ENCODE assay signal across 27 cellular contexts in genomic region chr11:134158023-134158422, GRCh38.
"Had no signal": no experiment of that assay in that cellular context is flagged by ENCODE, and none has a peak within 500 bp of the region (broad histone marks: within the 10 kb centered on the region; RNA-seq: fewer than 3 reads in every experiment).

No MANE protein-coding gene starts in this region.

- H3K9me3 ChIP-seq: gastrocnemius medialis, heart left ventricle had no signal

- ATAC-seq: activated naive CD4-positive, alpha-beta T cell treated with anti-CD3 and anti-CD28 coated beads, Interleukin-2, amount 50 U/mL, for 72 hours; activated T-cell treated with anti-CD3 and anti-CD28 coated beads, Interleukin-2, amount 50 U/mL, for 72 hours; esophagus mucosa; foreskin keratinocyte; gastrocnemius medialis; heart left ventricle; T-cell; WTC11 had no signal

- H3K27ac Mint-ChIP-seq: activated CD4-positive, alpha-beta memory T cell treated with anti-CD3 and anti-CD28 coated beads, Interleukin-2, amount 10 ng/mL, durations not matched to agents 7 days and 5 days; activated CD4-positive, alpha-beta T cell treated with anti-CD3 and anti-CD28 coated beads, Interleukin-2, amount 10 ng/mL, durations not matched to agents 7 days and 5 days; activated naive CD4-positive, alpha-beta T cell treated with anti-CD3 and anti-CD28 coated beads, Interleukin-2, amount 10 ng/mL, durations not matched to agents 7 days and 5 days; activated naive CD8-positive, alpha-beta T cell treated with anti-CD3 and anti-CD28 coated beads, Interleukin-2, amount 10 ng/mL, durations not matched to agents 7 days and 5 days; activated T-cell treated with anti-CD3 and anti-CD28 coated beads, Interleukin-2, amount 50 U/mL, for 24 hours; activated T-cell treated with anti-CD3 and anti-CD28 coated beads, Interleukin-2, amount 50 U/mL, for 72 hours; T-cell; T-helper 1 cell treated with Interleukin-12 subunit alpha and Interleukin-12 subunit beta and Interleukin-4 antibody, amounts not matched to agents 30 μg/mL and 1 μg/mL, for 36 hours; WTC11 had no signal

- H3K27me3 ChIP-seq: brain microvascular endothelial cell, foreskin keratinocyte, gastrocnemius medialis, heart left ventricle had no signal

- DNase-seq: activated CD4-positive, alpha-beta memory T cell treated with anti-CD3 and anti-CD28 coated beads, Interleukin-2, amount 10 ng/mL, durations not matched to agents 7 days and 5 days; activated CD4-positive, alpha-beta T cell treated with anti-CD3 and anti-CD28 coated beads for 1 hour; activated CD4-positive, alpha-beta T cell treated with anti-CD3 and anti-CD28 coated beads for 4 hours; activated CD4-positive, alpha-beta T cell treated with anti-CD3 and anti-CD28 coated beads, Interleukin-2, amount 10 ng/mL, durations not matched to agents 7 days and 5 days; activated CD4-positive, alpha-beta T cell treated with anti-CD3 and anti-CD28 coated beads, Interleukin-2, amount 50 U/mL, for 4 hours; activated CD8-positive, alpha-beta memory T cell treated with anti-CD3 and anti-CD28 coated beads, Interleukin-2, amount 50 U/mL, for 48 hours; activated gamma-delta T cell; activated naive CD4-positive, alpha-beta T cell; activated naive CD4-positive, alpha-beta T cell treated with anti-CD3 and anti-CD28 coated beads, Interleukin-2, amount 10 ng/mL, durations not matched to agents 7 days and 5 days; activated naive CD8-positive, alpha-beta T cell treated with anti-CD3 and anti-CD28 coated beads, Interleukin-2, amount 10 ng/mL, durations not matched to agents 7 days and 5 days; activated T-cell treated with anti-CD3 and anti-CD28 coated beads for 4 hours; activated T-cell treated with anti-CD3 and anti-CD28 coated beads, Interleukin-2, amount 50 U/mL, for 24 hours; activated T-cell treated with anti-CD3 and anti-CD28 coated beads, Interleukin-2, amount 50 U/mL, for 72 hours; brain microvascular endothelial cell; cortex of kidney; effector CD4-positive, alpha-beta T cell; foreskin keratinocyte; gastrocnemius medialis; glutamatergic neuron; heart left ventricle; SW 1271; T-cell had no signal

- H3K27me3 Mint-ChIP-seq: activated CD4-positive, alpha-beta memory T cell treated with anti-CD3 and anti-CD28 coated beads, Interleukin-2, amount 10 ng/mL, durations not matched to agents 7 days and 5 days; activated CD4-positive, alpha-beta T cell treated with anti-CD3 and anti-CD28 coated beads, Interleukin-2, amount 10 ng/mL, durations not matched to agents 7 days and 5 days; activated naive CD4-positive, alpha-beta T cell treated with anti-CD3 and anti-CD28 coated beads, Interleukin-2, amount 10 ng/mL, durations not matched to agents 7 days and 5 days; activated naive CD8-positive, alpha-beta T cell treated with anti-CD3 and anti-CD28 coated beads, Interleukin-2, amount 10 ng/mL, durations not matched to agents 7 days and 5 days; activated T-cell treated with anti-CD3 and anti-CD28 coated beads, Interleukin-2, amount 50 U/mL, for 24 hours; central memory CD8-positive, alpha-beta T cell; T-cell had no signal

- H3K4me3 Mint-ChIP-seq: activated CD4-positive, alpha-beta memory T cell treated with anti-CD3 and anti-CD28 coated beads, Interleukin-2, amount 10 ng/mL, durations not matched to agents 7 days and 5 days; activated CD4-positive, alpha-beta T cell treated with anti-CD3 and anti-CD28 coated beads, Interleukin-2, amount 10 ng/mL, durations not matched to agents 7 days and 5 days; activated naive CD4-positive, alpha-beta T cell treated with anti-CD3 and anti-CD28 coated beads, Interleukin-2, amount 10 ng/mL, durations not matched to agents 7 days and 5 days; activated naive CD8-positive, alpha-beta T cell treated with anti-CD3 and anti-CD28 coated beads, Interleukin-2, amount 10 ng/mL, durations not matched to agents 7 days and 5 days; activated T-cell treated with anti-CD3 and anti-CD28 coated beads, Interleukin-2, amount 50 U/mL, for 24 hours; activated T-cell treated with anti-CD3 and anti-CD28 coated beads, Interleukin-2, amount 50 U/mL, for 72 hours; central memory CD8-positive, alpha-beta T cell; T-cell; T-helper 1 cell treated with Interleukin-12 subunit alpha and Interleukin-12 subunit beta and Interleukin-4 antibody, amounts not matched to agents 30 μg/mL and 1 μg/mL, for 36 hours; WTC11 had no signal

- H3K4me3 ChIP-seq: gastrocnemius medialis, heart left ventricle had no signal

- H3K4me1 Mint-ChIP-seq: activated CD4-positive, alpha-beta memory T cell treated with anti-CD3 and anti-CD28 coated beads, Interleukin-2, amount 10 ng/mL, durations not matched to agents 7 days and 5 days; activated CD4-positive, alpha-beta T cell treated with anti-CD3 and anti-CD28 coated beads, Interleukin-2, amount 10 ng/mL, durations not matched to agents 7 days and 5 days; activated naive CD4-positive, alpha-beta T cell treated with anti-CD3 and anti-CD28 coated beads, Interleukin-2, amount 10 ng/mL, durations not matched to agents 7 days and 5 days; central memory CD8-positive, alpha-beta T cell; T-cell; WTC11 had no signal

- H3K4me1 ChIP-seq: foreskin keratinocyte, gastrocnemius medialis, heart left ventricle had no signal

- H3K27ac ChIP-seq: brain microvascular endothelial cell, foreskin keratinocyte, gastrocnemius medialis, heart left ventricle had no signal

- H3K9me3 Mint-ChIP-seq: activated CD4-positive, alpha-beta memory T cell treated with anti-CD3 and anti-CD28 coated beads, Interleukin-2, amount 10 ng/mL, durations not matched to agents 7 days and 5 days; activated CD4-positive, alpha-beta T cell treated with anti-CD3 and anti-CD28 coated beads, Interleukin-2, amount 10 ng/mL, durations not matched to agents 7 days and 5 days; activated naive CD4-positive, alpha-beta T cell treated with anti-CD3 and anti-CD28 coated beads, Interleukin-2, amount 10 ng/mL, durations not matched to agents 7 days and 5 days; activated naive CD4-positive, alpha-beta T cell treated with anti-CD3 and anti-CD28 coated beads, Interleukin-2, amount 50 U/mL, for 72 hours; activated naive CD8-positive, alpha-beta T cell treated with anti-CD3 and anti-CD28 coated beads, Interleukin-2, amount 10 ng/mL, durations not matched to agents 7 days and 5 days; activated T-cell treated with anti-CD3 and anti-CD28 coated beads, Interleukin-2, amount 50 U/mL, for 24 hours; activated T-cell treated with anti-CD3 and anti-CD28 coated beads, Interleukin-2, amount 50 U/mL, for 72 hours; central memory CD8-positive, alpha-beta T cell; T-cell; T-helper 1 cell treated with Interleukin-12 subunit alpha and Interleukin-12 subunit beta and Interleukin-4 antibody, amounts not matched to agents 30 μg/mL and 1 μg/mL, for 36 hours had no signal
